24 cellular contexts compared by ENCODE assay signal in the genomic region with DNA sequence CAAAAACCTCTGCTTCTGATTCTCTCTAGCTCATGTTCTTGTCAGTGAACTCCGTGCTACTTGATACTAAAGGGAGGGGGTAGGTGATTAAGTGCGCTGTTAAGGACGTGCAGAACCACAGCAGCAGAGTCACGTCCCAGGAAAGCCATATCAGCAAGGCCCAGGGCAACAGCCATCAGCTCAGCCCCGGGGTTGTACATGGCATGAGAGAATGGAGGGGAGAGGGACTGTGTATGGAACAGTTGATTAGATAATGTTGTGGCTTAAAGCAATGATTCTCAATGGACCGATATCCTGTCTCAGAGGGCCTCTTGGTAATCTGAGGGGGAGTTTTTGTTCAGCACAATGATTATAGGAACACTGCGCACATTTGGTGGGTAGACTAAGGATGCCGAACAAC. TPM values are rescaled to one million over a fixed set of nuclear protein-coding genes. Genes with fewer than 3 reads are reported as not detected.
"Had no signal": no experiment of that assay in that cellular context is flagged by ENCODE, and none has a peak within 500 bp of the region (broad histone marks: within the 10 kb centered on the region; RNA-seq: fewer than 3 reads in every experiment).

No MANE protein-coding gene starts in this region.

- H3K36me3 Mint-ChIP-seq: activated naive CD8-positive, alpha-beta T cell treated with anti-CD3 and anti-CD28 coated beads, Interleukin-2, amount 10 ng/mL, durations not matched to agents 7 days and 5 days; brain; immature natural killer cell had no signal

- H3K27ac ChIP-seq: coronary artery, right atrium auricular region, upper lobe of right lung had no signal

- H3K9me3 Mint-ChIP-seq: activated naive CD8-positive, alpha-beta T cell treated with anti-CD3 and anti-CD28 coated beads, Interleukin-2, amount 10 ng/mL, durations not matched to agents 7 days and 5 days; activated T-helper 1 cell treated with anti-CD3 and anti-CD28 coated beads, Interleukin-12 subunit alpha, Interleukin-12 subunit beta, Interleukin-2, Interleukin-4 antibody, amounts not matched to agents 30 ng/mL and 10 ng/mL and 1 ng/mL, durations not matched to agents 14 hours and 24 hours and 36 hours; central memory CD8-positive, alpha-beta T cell; immature natural killer cell; stimulated activated naive CD8-positive, alpha-beta T cell treated with anti-CD3 and anti-CD28 coated beads, Interleukin-15, Interleukin-2, amounts not matched to agents 100 ng/mL and 50 ng/mL, for 24 hours had no signal

- H3K4me3 Mint-ChIP-seq: activated naive CD8-positive, alpha-beta T cell treated with anti-CD3 and anti-CD28 coated beads, Interleukin-2, amount 10 ng/mL, durations not matched to agents 7 days and 5 days; activated T-helper 1 cell treated with anti-CD3 and anti-CD28 coated beads, Interleukin-12 subunit alpha, Interleukin-12 subunit beta, Interleukin-2, Interleukin-4 antibody, amounts not matched to agents 30 ng/mL and 10 ng/mL and 1 ng/mL, durations not matched to agents 14 hours and 24 hours and 36 hours; brain; central memory CD8-positive, alpha-beta T cell; immature natural killer cell; stimulated activated naive CD8-positive, alpha-beta T cell treated with anti-CD3 and anti-CD28 coated beads, Interleukin-15, Interleukin-2, amounts not matched to agents 100 ng/mL and 50 ng/mL, for 24 hours had no signal

- H3K9me3 ChIP-seq: right atrium auricular region, upper lobe of right lung had no signal

- H3K4me3 ChIP-seq: coronary artery, right atrium auricular region, upper lobe of right lung had no signal

- H3K27ac Mint-ChIP-seq: activated naive CD8-positive, alpha-beta T cell treated with anti-CD3 and anti-CD28 coated beads, Interleukin-2, amount 10 ng/mL, durations not matched to agents 7 days and 5 days; activated T-helper 1 cell treated with anti-CD3 and anti-CD28 coated beads, Interleukin-12 subunit alpha, Interleukin-12 subunit beta, Interleukin-2, Interleukin-4 antibody, amounts not matched to agents 30 ng/mL and 10 ng/mL and 1 ng/mL, durations not matched to agents 14 hours and 24 hours and 36 hours; brain; immature natural killer cell; progenitor cell of endocrine pancreas; stimulated activated naive CD8-positive, alpha-beta T cell treated with anti-CD3 and anti-CD28 coated beads, Interleukin-15, Interleukin-2, amounts not matched to agents 100 ng/mL and 50 ng/mL, for 24 hours had no signal

- H3K4me1 Mint-ChIP-seq: activated naive CD8-positive, alpha-beta T cell treated with anti-CD3 and anti-CD28 coated beads, Interleukin-2, amount 10 ng/mL, durations not matched to agents 7 days and 5 days; central memory CD8-positive, alpha-beta T cell; immature natural killer cell had no signal

- H3K36me3 ChIP-seq: right atrium auricular region, upper lobe of right lung had no signal

- DNase-seq: activated CD4-positive, alpha-beta T cell treated with anti-CD3 and anti-CD28 coated beads, Interleukin-2, amount 50 U/mL, for 1 hour; activated CD8-positive, alpha-beta memory T cell treated with anti-CD3 and anti-CD28 coated beads for 24 hours; activated naive CD4-positive, alpha-beta T cell; activated naive CD8-positive, alpha-beta T cell treated with anti-CD3 and anti-CD28 coated beads, Interleukin-2, amount 10 ng/mL, durations not matched to agents 7 days and 5 days; effector CD4-positive, alpha-beta T cell; foreskin melanocyte; head of caudate nucleus; immature natural killer cell; stimulated activated CD4-positive, alpha-beta T cell treated with anti-CD3 and anti-CD28 coated beads, Interleukin-15, amount 100 ng/mL, for 24 hours; stimulated activated CD4-positive, alpha-beta T cell treated with anti-CD3 and anti-CD28 coated beads, Interleukin-4, amount 100 ng/mL, for 24 hours; T-helper 2 cell; upper lobe of right lung had no signal

- H3K4me1 ChIP-seq: right atrium auricular region, upper lobe of right lung had no signal

- ATAC-seq: activated CD4-positive, CD25-positive, alpha-beta regulatory T cell treated with anti-CD3 and anti-CD28 coated beads, Interleukin-2, amount 50 U/mL, for 24 hours; upper lobe of right lung had no signal

- H3K27me3 ChIP-seq: right atrium auricular region, upper lobe of right lung had no signal

RNA-seq across cellular contexts. Expression of gene C2CD4A, which starts 27.6 kb away (rescaled TPM):
- total RNA-seq: activated naive CD8-positive, alpha-beta T cell treated with anti-CD3 and anti-CD28 coated beads, Interleukin-2, amount 10 ng/mL, durations not matched to agents 7 days and 5 days; fibroblast of lung; skeletal muscle tissue; temporal lobe had no signal
- polyA plus RNA-seq: fibroblast of lung, immature natural killer cell, neural cell had no signal
